ENCODE assay signal across 12 cellular contexts in genomic region chr10:14749051-14749809, GRCh38. TPM values are rescaled to one million over a fixed set of nuclear protein-coding genes. Genes with fewer than 3 reads are reported as not detected.
DNase-seq lines count a peak whose midpoint lies in the region; ATAC-seq, FAIRE-seq and TF ChIP-seq lines count a peak whose summit lies in the region.
"Had no signal": no experiment of that assay in that cellular context is flagged by ENCODE, and none has a peak within 500 bp of the region (broad histone marks: within the 10 kb centered on the region; RNA-seq: fewer than 3 reads in every experiment).

No MANE protein-coding gene starts in this region.

- H3K4me3 ChIP-seq in OCI-LY7 (ENCODE audit: low read depth, low read length, poor library complexity, severe bottlenecking): no peak overlapping the region
- H3K4me3 ChIP-seq in sigmoid colon: no peak overlapping the region

- H3K27me3 ChIP-seq in sigmoid colon: no peaks in the 10 kb centered on the region

- no peaks in the 10 kb centered on the region for H3K79me2 ChIP-seq in OCI-LY7 (ENCODE audit: insufficient read depth, low read depth, low read length)

- ATAC-seq in left ventricle myocardium superior (no peak), GM21786 (IDR thresholded peaks at IDR 0.05; ENCODE audit: unreplicated experiment) (no peak), HG02623 (IDR thresholded peaks at IDR 0.05; ENCODE audit: unreplicated experiment) (no peak)
- ATAC-seq: activated T-cell treated with anti-CD3 and anti-CD28 coated beads, Interleukin-2, amount 50 U/mL, for 4 hours had no signal

- WGBS in sigmoid colon, 2 donors: 47 to 59% methylated on average over 11 of the region's 11 CpGs

- H3K4me2 ChIP-seq in OCI-LY7 (ENCODE audit: low read length): peak overlapping the region; percentile 57

- no peaks in the 10 kb centered on the region for H3K9me3 ChIP-seq in OCI-LY7 (ENCODE audit: low read length)
- H3K9me3 ChIP-seq in sigmoid colon: no peaks in the 10 kb centered on the region

- H3K4me1 ChIP-seq in OCI-LY7 (ENCODE audit: insufficient read depth, low read length, poor library complexity, severe bottlenecking) (peaks cover 67% of the 10 kb centered on the region), sigmoid colon (peaks cover 0 to 28% (median 15%) of the 10 kb centered on the region in 4 donors)

- no peak for TF ChIP-seq POLR2A in sigmoid colon (IDR thresholded peaks at IDR 0.05)

- no TSS peak for BruUV-seq in OCI-LY7 (replicated peaks; lab: Mats Ljungman, UMichigan)

- CTCF ChIA-PET in OCI-LY7 (lab: Charles Lee; ENCODE audit: unreplicated experiment): interaction anchor here (0.6 kb wide), 1 partner anchor 12 kb away, joined by 3 read pairs; no protein-coding TSS in a partner anchor

- TF ChIP-seq EP300 in sigmoid colon (IDR thresholded peaks at IDR 0.05): no peak

- H3K27ac ChIP-seq in OCI-LY7 (ENCODE audit: low read depth, low read length, poor library complexity, severe bottlenecking): peak overlapping the region; percentile 88
- peak overlapping the region in 3 of 4 donors; percentile 24 to 45 (median 30) for H3K27ac ChIP-seq in sigmoid colon

- intact Hi-C loops in OCI-LY7 (cut with micrococcal nuclease; ENCODE audit: unreplicated experiment) (no loop called here), left ventricle myocardium superior (cut with micrococcal nuclease) (no loop called here), sigmoid colon (cut with DNase I) (no loop called here)

- H4K20me1 ChIP-seq in OCI-LY7 (ENCODE audit: insufficient read depth, low read length): no peaks in the 10 kb centered on the region

- peak; percentile 65 for FAIRE-seq in GM18507 (lab: Jason Lieb, UNC)
- FAIRE-seq: colon had no signal

- TF ChIP-seq CTCF in OCI-LY7 (conservative IDR thresholded peaks at IDR 0.05; ENCODE audit: low read length) (no peak), sigmoid colon (IDR thresholded peaks at IDR 0.05) (no peak)

- H3K36me3 ChIP-seq in OCI-LY7 (ENCODE audit: insufficient read depth, low read length) (no peaks in the 10 kb centered on the region), sigmoid colon (no peaks in the 10 kb centered on the region)

- H2AFZ ChIP-seq in OCI-LY7 (ENCODE audit: low read length): peak overlapping the region; percentile 39

- DNase-seq in GM18507 (ENCODE audit: extremely low spot score, insufficient read length, low read depth) (no peak), OCI-LY7 (ENCODE audit: low spot score) (peak; percentile 71), left ventricle myocardium superior (peak; percentile 43), sigmoid colon (no peak), NCI-H1048 (lab: John Stamatoyannopoulos, UW) (no peak)
- no peak for DNase-seq in activated effector memory CD4-positive, alpha-beta T cell treated with anti-CD3 and anti-CD28 coated beads, Interleukin-2, amount 50 U/mL, for 16 hours
- DNase-seq: activated T-cell treated with anti-CD3 and anti-CD28 coated beads, Interleukin-2, amount 50 U/mL, for 4 hours; NCI-H2227 treated with DMSO at 0.1 percent for 48 hours; posterior cingulate gyrus had no signal

- POLR2A ChIA-PET in OCI-LY7 (lab: Charles Lee): interaction anchor here (0.5 to 4.5 kb wide), 14 partner anchors 9 to 1018 kb away, joined by 3 to 33 read pairs (median 3); partner anchors contain the start of genes CDNF, HSPA14, MSANTD7 and SUV39H2

- H3K9me2 ChIP-seq in OCI-LY7 (ENCODE audit: insufficient read depth, low read length): no peaks in the 10 kb centered on the region

RNA-seq across cellular contexts. Expression of gene FAM107B, which starts 25.5 kb away (rescaled TPM):
- total RNA-seq in OCI-LY7 (2014; rRNA removed; shearing (Covaris generic)): 114 and 134 TPM in 2 replicates
- total RNA-seq in OCI-LY7 (2022) (398 and 422 TPM in 2 replicates), left ventricle myocardium superior (3.4 TPM), sigmoid colon (10 to 100 TPM; 12.8 to 15.0 (median 14.2) TPM)
- polyA plus RNA-seq in sigmoid colon: 100 to 1,000 TPM in 2 of 3 donors, 10 to 100 TPM in 1; 61.9 to 111 (median 103) TPM

Comparison
In these comparisons a context has a peak if more than half of its experiments do, and no peak if none do; other contexts are left out.
1. DNase-seq: peak in OCI-LY7 (single experiment) and left ventricle myocardium superior (single experiment); none in GM18507 (single experiment), sigmoid colon (single experiment), activated effector memory CD4-positive, alpha-beta T cell treated with anti-CD3 and anti-CD28 coated beads, Interleukin-2, amount 50 U/mL, for 16 hours (single experiment) and NCI-H1048 (single experiment).
2. RNA of gene FAM107B, which starts 25.5 kb away (total RNA-seq): 114 to 422 TPM in OCI-LY7; 12.8 to 15.0 TPM in sigmoid colon and 3.4 TPM in left ventricle myocardium superior (single experiment); every median in the first group is over 4 times any median in the second.